In the genomic region with DNA sequence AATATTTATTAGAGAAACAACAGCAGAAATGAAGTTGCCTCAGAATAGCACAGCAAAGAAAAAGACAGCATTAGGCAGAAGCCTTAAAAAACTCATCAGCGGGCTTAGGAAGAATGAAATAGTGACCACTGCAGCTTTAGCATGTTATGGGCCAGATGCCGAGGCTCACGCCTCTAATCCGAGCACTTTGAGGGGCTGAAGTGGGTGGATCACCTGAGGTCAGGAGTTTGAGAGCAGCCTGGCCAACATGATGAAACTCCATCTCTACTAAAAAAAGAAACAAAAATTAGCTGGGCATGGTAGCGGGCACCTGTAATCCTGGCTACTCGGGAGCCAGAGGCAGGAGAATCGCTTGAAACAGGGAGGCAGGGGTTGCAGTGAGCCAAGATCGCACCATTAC, we compare ENCODE assay signal across 19 cellular contexts. TPM values are rescaled to one million over a fixed set of nuclear protein-coding genes. Genes with fewer than 3 reads are reported as not detected.
A peak's percentile ranks its signal among the peaks of the same experiment; 100 is the strongest.
DNase-seq lines count a peak whose midpoint lies in the region; ATAC-seq and TF ChIP-seq lines count a peak whose summit lies in the region.
"Had no signal": no experiment of that assay in that cellular context is flagged by ENCODE, and none has a peak within 500 bp of the region (broad histone marks: within the 10 kb centered on the region; RNA-seq: fewer than 3 reads in every experiment).

No MANE protein-coding gene starts in this region.

- no peaks in the 10 kb centered on the region for H4K20me1 ChIP-seq in HCT116 (ENCODE audit: insufficient read depth)

- RAD21 ChIA-PET in HCT116 (lab: Charles Lee; ENCODE audit: low non-redundant PET in 1 of 2, low total read pairs in 2 of 2, uncharacterized antibody in 2 of 2, unreplicated experiment in 2 of 2), result no interaction called here

- H3K4me1 ChIP-seq in Caco-2 (peaks cover 47% of the 10 kb centered on the region), HCT116 (ENCODE audit: control insufficient read depth in 1 of 2, insufficient read depth in 2 of 2, low read length in 2 of 2) (peaks cover 87 to 92% of the 10 kb centered on the region in 2 experiments)
- H3K4me1 ChIP-seq: SJCRH30 had no signal

- DNase-seq in Caco-2, result no peak
- DNase-seq in HCT116 (ENCODE audit: low read depth, low spot score), result no peak
- DNase-seq in RWPE1 (ENCODE audit: low spot score), result no peak
- DNase-seq in neural crest cell (ENCODE audit: low read depth, low spot score), result no peak
- DNase-seq in inferior parietal cortex (ENCODE audit: extremely low spot score), result no peak
- no peak for DNase-seq in COLO829 (ENCODE audit: low spot score)
- DNase-seq in medulla oblongata (ENCODE audit: extremely low spot score), result no peak
- DNase-seq: CD4-positive, CD25-positive, alpha-beta regulatory T cell; DND-41; GF-D8; GM23248; MM.1S; NCI-H1105; NCI-H187; NCI-H774; RPMI8226; SJCRH30 had no signal

- H3K36me3 ChIP-seq in Caco-2 (ENCODE audit: control insufficient read depth, insufficient read depth, low read length) (peaks cover 1% of the 10 kb centered on the region), HCT116 (ENCODE audit: control insufficient read depth in 1 of 2, insufficient read depth in 2 of 2, low read length in 2 of 2) (no peaks in the 10 kb centered on the region)
- H3K36me3 ChIP-seq: SJCRH30 had no signal

- H3K27me3 Mint-ChIP-seq in Caco-2 (ENCODE audit: insufficient read depth, unreplicated experiment), result no peaks in the 10 kb centered on the region
- H3K27me3 Mint-ChIP-seq in neural crest cell (ENCODE audit: low read depth), result no peaks in the 10 kb centered on the region
- H3K27me3 Mint-ChIP-seq: CD4-positive, CD25-positive, alpha-beta regulatory T cell had no signal

- no peak for TF ChIP-seq RAD21 in HCT116 (IDR thresholded peaks at IDR 0.05; ENCODE audit: low read depth)

- BruUV-seq in Caco-2 (replicated peaks; lab: Mats Ljungman, UMichigan), result no TSS peak
- no TSS peak for BruUV-seq in HCT116 (replicated peaks; lab: Mats Ljungman, UMichigan)

- peaks cover 35% of the 10 kb centered on the region for H3K4me1 Mint-ChIP-seq in Caco-2 (ENCODE audit: low read depth, unreplicated experiment)
- H3K4me1 Mint-ChIP-seq in neural crest cell, result no peaks in the 10 kb centered on the region

- no peak overlapping the region for H3K9ac ChIP-seq in HCT116 (ENCODE audit: low read length)
- H3K9ac ChIP-seq: GM23248 had no signal

- no peak overlapping the region for H2AFZ ChIP-seq in HCT116 (ENCODE audit: low read depth, low read length, poor library complexity, severe bottlenecking)
- H2AFZ ChIP-seq: GM23248 had no signal

- H3K9me3 Mint-ChIP-seq in Caco-2 (ENCODE audit: unreplicated experiment) (no peaks in the 10 kb centered on the region), neural crest cell (no peaks in the 10 kb centered on the region)
- H3K9me3 Mint-ChIP-seq: CD4-positive, CD25-positive, alpha-beta regulatory T cell had no signal

- CTCF ChIA-PET in Caco-2 (lab: Charles Lee) (no interaction called here), HCT116 (lab: Charles Lee) (no interaction called here), RWPE1 (lab: Yijun Ruan, JAX) (no interaction called here)

- H3K4me3 ChIP-seq in Caco-2 (ENCODE audit: low read depth, low read length), result no peak overlapping the region
- H3K4me3 ChIP-seq in HCT116 (replicated peaks in 1 of 2; ENCODE audit: low read depth in 1 of 2, low read length in 2 of 2), result no peak overlapping the region
- H3K4me3 ChIP-seq: A549, GM23248, SJCRH30 had no signal

- TF ChIP-seq POLR2A in HCT116 (IDR thresholded peaks at IDR 0.05; ENCODE audit: borderline replicate concordance, extremely low read depth, insufficient read depth, insufficient read length), result no peak

- no peaks in the 10 kb centered on the region for H3K9me2 ChIP-seq in HCT116 (ENCODE audit: insufficient read depth)

- peaks cover 99% of the 10 kb centered on the region for H3K79me2 ChIP-seq in HCT116 (ENCODE audit: insufficient read depth, low read length)

- ATAC-seq in HCT116 (no peak), GM19328 (IDR thresholded peaks at IDR 0.05; ENCODE audit: unreplicated experiment) (no peak)
- ATAC-seq: A549 had no signal

- H3K9me3 ChIP-seq in Caco-2, result no peaks in the 10 kb centered on the region
- H3K9me3 ChIP-seq in HCT116 (ENCODE audit: control insufficient read depth in 1 of 2, insufficient read depth in 1 of 2, low read depth in 1 of 2, low read length in 2 of 2), result no peaks in the 10 kb centered on the region
- H3K9me3 ChIP-seq: A549, SJCRH30 had no signal

- H3K4me2 ChIP-seq in HCT116 (ENCODE audit: low read length), result no peak overlapping the region

- intact Hi-C loops in Caco-2 (cut with micrococcal nuclease; ENCODE audit: unreplicated experiment) (no loop called here), HCT116 (cut with micrococcal nuclease) (no loop called here)

- peak overlapping the region; percentile 36 for H3K27ac ChIP-seq in HCT116 (ENCODE audit: low read depth, low read length)
- H3K27ac ChIP-seq in RWPE1, result peak overlapping the region; percentile 37; the same call in 1 of the 2 replicates
- H3K27ac ChIP-seq: GM23248, SJCRH30 had no signal

- POLR2A ChIA-PET in Caco-2 (lab: Charles Lee) (no interaction called here), HCT116 (lab: Charles Lee) (no interaction called here), RWPE1 (lab: Yijun Ruan, JAX; ENCODE audit: low non-redundant PET) (no interaction called here)

- H3K36me3 Mint-ChIP-seq in Caco-2 (ENCODE audit: insufficient read depth, unreplicated experiment), result peaks cover 59% of the 10 kb centered on the region
- H3K36me3 Mint-ChIP-seq in neural crest cell (ENCODE audit: low read depth), result no peaks in the 10 kb centered on the region
- H3K36me3 Mint-ChIP-seq: CD4-positive, CD25-positive, alpha-beta regulatory T cell had no signal

- no peak overlapping the region for H3K4me3 Mint-ChIP-seq in Caco-2 (ENCODE audit: unreplicated experiment)
- no peak overlapping the region for H3K4me3 Mint-ChIP-seq in neural crest cell
- H3K4me3 Mint-ChIP-seq: CD4-positive, CD25-positive, alpha-beta regulatory T cell had no signal

- H3K27ac Mint-ChIP-seq in Caco-2 (ENCODE audit: unreplicated experiment) (peak overlapping the region; percentile 43), neural crest cell (ENCODE audit: unreplicated experiment) (peak overlapping the region; percentile 29)

- no peaks in the 10 kb centered on the region for H3K27me3 ChIP-seq in Caco-2 (replicated peaks; ENCODE audit: control insufficient read depth, insufficient read depth, low read length)
- no peaks in the 10 kb centered on the region for H3K27me3 ChIP-seq in HCT116 (ENCODE audit: insufficient read depth, low read length)
- H3K27me3 ChIP-seq: SJCRH30 had no signal

- TF ChIP-seq CTCF in Caco-2 (IDR thresholded peaks at IDR 0.05; ENCODE audit: insufficient read depth in 1 of 2, low read depth in 1 of 2, low read length in 1 of 2, severe bottlenecking in 1 of 2, unreplicated experiment in 1 of 2), result no peak
- no peak for TF ChIP-seq CTCF in HCT116 (IDR thresholded peaks at IDR 0.05 in 2 of 3, conservative IDR thresholded peaks at IDR 0.05 in 1 of 3; ENCODE audit: borderline replicate concordance in 1 of 3, insufficient read depth in 1 of 3, low read depth in 2 of 3, low read length in 2 of 3)
- TF ChIP-seq CTCF in RWPE1 (conservative IDR thresholded peaks at IDR 0.05; ENCODE audit: low read depth), result no peak
- no peak for TF ChIP-seq CTCF in neural crest cell (conservative IDR thresholded peaks at IDR 0.05)

TF ChIP-seq in HCT116, 20 proteins besides CTCF, POLR2A, EP300 and RAD21:
- TF ChIP-seq SIN3A (IDR thresholded peaks at IDR 0.05; ENCODE audit: low read depth) (no peak), SRF (IDR thresholded peaks at IDR 0.05; ENCODE audit: low read depth) (no peak), ELF1 (IDR thresholded peaks at IDR 0.05; ENCODE audit: borderline replicate concordance, low read depth) (no peak), EGR1 (IDR thresholded peaks at IDR 0.05; ENCODE audit: low read depth) (no peak), YY1 (IDR thresholded peaks at IDR 0.05; ENCODE audit: extremely low read depth, insufficient replicate concordance, low read depth, low read length) (no peak), CBX3 (IDR thresholded peaks at IDR 0.05; ENCODE audit: low read depth) (no peak)

RNA-seq across cellular contexts. Expression of a gene that starts 32.4 kb away (rescaled TPM):
- total RNA-seq in Caco-2 (2022) (180 TPM in 2 replicates), HCT116 (2021; ENCODE audit: unreplicated experiment) (185 TPM), neural crest cell (4.1 and 5.0 TPM in 2 replicates)
- polyA plus RNA-seq in HCT116 (2012), result 63.9 and 76.8 TPM in 2 replicates
- total RNA-seq: SJCRH30 had no signal

Comparison
In these comparisons a context has a peak if more than half of its experiments do, and no peak if none do; other contexts are left out.
1. RNA of a gene that starts 32.4 kb away (total RNA-seq): 185 TPM in HCT116 (single experiment) and 180 TPM in Caco-2; 4.1 to 5.0 TPM in neural crest cell; every median in the first group is over 10 times any median in the second.